8 cellular contexts compared by ENCODE assay signal in genomic region chr18:77100751-77101355, GRCh38. TPM values are rescaled to one million over a fixed set of nuclear protein-coding genes. Genes with fewer than 3 reads are reported as not detected.
DNase-seq lines count a peak whose midpoint lies in the region; ATAC-seq and TF ChIP-seq lines count a peak whose summit lies in the region.

No MANE protein-coding gene starts in this region.

- intact Hi-C loops in heart left ventricle (cut with DNase I), result no loop called here
- intact Hi-C loops in left ventricle myocardium superior (cut with micrococcal nuclease), result no loop called here
- intact Hi-C loops in tibial artery (cut with DNase I; ENCODE audit: low total_unique reads), result no loop called here

- H3K36me3 ChIP-seq in heart left ventricle (peaks cover 0 to 14% (median 0%) of the 10 kb centered on the region in 9 donors), tibial artery (peaks cover 0 to 13% (median 0%) of the 10 kb centered on the region in 3 donors)

- TF ChIP-seq CTCF in heart left ventricle (IDR thresholded peaks at IDR 0.05) (no peak), tibial artery (IDR thresholded peaks at IDR 0.05) (no peak)

- H3K4me3 ChIP-seq in heart left ventricle, result peak overlapping the region in 1 of 12 donors; percentile 28
- H3K4me3 ChIP-seq in tibial artery, result no peak overlapping the region

- no peak for ATAC-seq in heart left ventricle
- ATAC-seq in left ventricle myocardium superior, result no peak
- no peak for ATAC-seq in HG02798 (IDR thresholded peaks at IDR 0.05; ENCODE audit: poor library complexity, unreplicated experiment)

- no peaks in the 10 kb centered on the region for H3K27me3 ChIP-seq in heart left ventricle
- no peaks in the 10 kb centered on the region for H3K27me3 ChIP-seq in tibial artery

- DNase-seq in heart left ventricle (peak in 1 of 5 donors; percentile 42), left ventricle myocardium superior (no peak), activated gamma-delta T cell (lab: John Stamatoyannopoulos, UW) (peak; percentile 14), kidney tubule cell (ENCODE audit: low spot score) (peak; percentile 65), tibial artery (no peak), NCI-H2227 treated with DMSO at 0.1 percent for 48 hours (lab: John Stamatoyannopoulos, UW) (no peak), NCI-H2196 (lab: John Stamatoyannopoulos, UW; ENCODE audit: unreplicated experiment) (no peak)

- 72 to 80% (median 77%) methylated on average over 8 of the region's 8 CpGs for WGBS in heart left ventricle, 4 donors

- TF ChIP-seq POLR2A in heart left ventricle (IDR thresholded peaks at IDR 0.05), result no peak

- H3K27ac ChIP-seq in heart left ventricle, result peak overlapping the region; percentile 3 to 95 (median 71)
- H3K27ac ChIP-seq in tibial artery, result peak overlapping the region; percentile 54 to 64

- peaks cover 0 to 99% (median 48%) of the 10 kb centered on the region in 12 donors for H3K4me1 ChIP-seq in heart left ventricle
- peaks cover 0 to 29% (median 24%) of the 10 kb centered on the region in 4 donors for H3K4me1 ChIP-seq in tibial artery

- H3K9me3 ChIP-seq in heart left ventricle (no peaks in the 10 kb centered on the region), tibial artery (no peaks in the 10 kb centered on the region)

RNA-seq across cellular contexts. Expression of gene MBP, which starts 31.7 kb away (rescaled TPM):
- total RNA-seq in heart left ventricle (10 to 100 TPM; 15.8 to 93.0 (median 38.8) TPM), left ventricle myocardium superior (32.7 TPM)
- 10 to 100 TPM in 1 of 2 donors, 1 to 10 TPM in 1; 7.7 to 11.3 TPM for polyA plus RNA-seq in heart left ventricle

Comparison
In these comparisons a context has a peak if more than half of its experiments do, and no peak if none do; other contexts are left out.
1. DNase-seq: peak in activated gamma-delta T cell (single experiment) and kidney tubule cell (single experiment); none in left ventricle myocardium superior (single experiment), tibial artery (0 of 2), NCI-H2227 treated with DMSO at 0.1 percent for 48 hours (single experiment) and NCI-H2196 (single experiment).